In the genomic region with DNA sequence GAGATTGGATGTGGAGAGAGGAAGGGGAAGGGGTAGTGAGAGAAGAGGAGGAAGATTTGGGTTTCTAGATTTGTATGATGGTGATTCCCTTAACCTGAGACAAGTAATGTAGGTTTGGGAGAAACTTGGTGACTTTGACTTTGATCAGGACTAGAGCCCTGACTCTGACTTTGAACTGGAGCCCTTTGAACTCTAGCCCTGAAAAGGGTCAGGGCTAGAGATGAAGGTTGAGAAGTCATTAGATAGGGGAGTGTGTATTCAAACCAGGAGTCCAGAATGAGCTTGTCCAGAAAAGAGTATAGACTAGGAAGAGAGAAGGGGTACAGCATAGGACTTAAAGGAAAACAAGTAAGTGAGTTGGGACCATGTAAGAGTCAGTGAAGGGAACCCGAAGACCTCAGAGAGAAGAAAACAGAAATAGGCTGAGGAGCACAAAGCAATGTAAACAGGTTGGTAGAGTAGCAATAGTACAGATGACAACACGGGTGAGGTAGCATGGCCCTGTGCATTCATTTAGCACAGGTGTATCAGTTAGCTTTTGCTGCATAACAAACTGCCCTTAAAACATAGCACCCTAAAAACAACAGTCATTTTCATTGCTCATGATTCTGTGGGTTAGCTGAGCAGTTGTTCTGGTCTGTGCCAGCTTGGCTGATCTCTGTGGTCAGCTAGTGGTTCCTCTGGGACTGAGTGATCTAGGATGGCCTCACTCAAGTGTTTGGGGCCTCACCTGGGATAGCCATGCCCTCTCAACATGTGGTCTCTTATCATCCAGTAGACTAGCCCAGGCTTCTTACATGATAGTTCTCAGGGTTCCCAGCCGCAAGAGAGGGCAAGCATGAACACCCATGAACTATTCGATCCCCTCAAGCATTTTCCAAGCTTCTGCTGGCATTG, we compare ENCODE assay signal across 30 cellular contexts. TPM values are rescaled to one million over a fixed set of nuclear protein-coding genes. Genes with fewer than 3 reads are reported as not detected.
"Had no signal": no experiment of that assay in that cellular context is flagged by ENCODE, and none has a peak within 500 bp of the region (broad histone marks: within the 10 kb centered on the region; RNA-seq: fewer than 3 reads in every experiment).

No MANE protein-coding gene starts in this region.

- H3K4me2 ChIP-seq: neural progenitor cell had no signal

- H3K4me1 ChIP-seq: ascending aorta, parathyroid adenoma had no signal

- FAIRE-seq: endothelial cell of umbilical vein, TTC549, urothelium cell line had no signal

- H3K9ac ChIP-seq: neural progenitor cell, parathyroid adenoma had no signal

- H3K9me3 ChIP-seq: ascending aorta, heart left ventricle, left lung, psoas muscle, spleen, tibial nerve had no signal

- H3K79me2 ChIP-seq: parathyroid adenoma had no signal

- DNase-seq: activated CD4-positive, alpha-beta T cell treated with anti-CD3 and anti-CD28 coated beads for 4 hours; activated CD4-positive, alpha-beta T cell treated with anti-CD3 and anti-CD28 coated beads, Interleukin-2, amount 50 U/mL, for 4 hours; activated effector memory CD4-positive, alpha-beta T cell treated with anti-CD3 and anti-CD28 coated beads, Interleukin-2, amount 50 U/mL, for 16 hours; activated naive CD4-positive, alpha-beta T cell treated with anti-CD3 and anti-CD28 coated beads for 36 hours; activated naive CD8-positive, alpha-beta T cell treated with anti-CD3 and anti-CD28 coated beads for 36 hours; brain microvascular endothelial cell; central memory CD4-positive, alpha-beta T cell; heart left ventricle; hypothalamus; immature natural killer cell; kidney glomerular epithelial cell; left lung; naive thymus-derived CD4-positive, alpha-beta T cell; occipital lobe; psoas muscle; spleen; stimulated activated naive CD4-positive, alpha-beta T cell; T-helper 9 cell had no signal

- H3K4me3 ChIP-seq: ascending aorta, heart left ventricle, left lung, neural progenitor cell, psoas muscle, spleen, tibial nerve had no signal

- H3K27ac ChIP-seq: ascending aorta, brain microvascular endothelial cell, heart left ventricle, left lung, neural progenitor cell, parathyroid adenoma, psoas muscle, spleen, tibial nerve, VCaP had no signal

- ATAC-seq: heart left ventricle; left lung; naive thymus-derived CD4-positive, alpha-beta T cell; psoas muscle had no signal

- H2AFZ ChIP-seq: neural progenitor cell, parathyroid adenoma had no signal

- H3K27me3 ChIP-seq: ascending aorta, brain microvascular endothelial cell, heart left ventricle, left lung, neural progenitor cell, spleen, tibial nerve had no signal

- H3K36me3 ChIP-seq: ascending aorta, brain microvascular endothelial cell, heart left ventricle, left lung, neural progenitor cell, spleen, tibial nerve had no signal

RNA-seq across cellular contexts. Expression of a gene that starts 43.1 kb away (rescaled TPM):
- total RNA-seq: activated naive CD4-positive, alpha-beta T cell treated with anti-CD3 and anti-CD28 coated beads for 36 hours; activated naive CD8-positive, alpha-beta T cell treated with anti-CD3 and anti-CD28 coated beads for 36 hours; ascending aorta; endothelial cell of umbilical vein; fibroblast of villous mesenchyme; lung microvascular endothelial cell; naive thymus-derived CD4-positive, alpha-beta T cell; occipital lobe; psoas muscle; spleen; temporal lobe; tibial nerve had no signal
- polyA plus RNA-seq: endothelial cell of umbilical vein; fibroblast of lung; heart left ventricle; immature natural killer cell; naive thymus-derived CD4-positive, alpha-beta T cell; psoas muscle; spleen had no signal

RNA-seq across cellular contexts. Expression of a gene that starts 54.3 kb away (rescaled TPM):
- polyA plus RNA-seq: immature natural killer cell; naive thymus-derived CD4-positive, alpha-beta T cell had no signal
